ENCODE assay signal across 14 cellular contexts in genomic region chrX:22196151-22196550, GRCh38.
"Had no signal": no experiment of that assay in that cellular context is flagged by ENCODE, and none has a peak within 500 bp of the region (broad histone marks: within the 10 kb centered on the region; RNA-seq: fewer than 3 reads in every experiment).

No MANE protein-coding gene starts in this region.

- DNase-seq: activated B cell treated with CpG ODN at 0.5 μM for 24 hours; activated CD4-positive, alpha-beta T cell treated with anti-CD3 and anti-CD28 coated beads for 48 hours; activated CD8-positive, alpha-beta memory T cell treated with anti-CD3 and anti-CD28 coated beads, Interleukin-2, amount 50 U/mL, for 48 hours; activated naive CD8-positive, alpha-beta T cell treated with anti-CD3 and anti-CD28 coated beads for 36 hours; anterior cingulate cortex; cortex of kidney; effector memory CD4-positive, alpha-beta T cell; hippocampal formation; left ventricle myocardium superior; mesenchymal stem cell; natural killer cell; stimulated activated CD4-positive, alpha-beta T cell treated with anti-CD3 and anti-CD28 coated beads, Interleukin-2, amount 100 ng/mL, for 48 hours had no signal

- FAIRE-seq: TTC549 had no signal

- ATAC-seq: left ventricle myocardium superior; natural killer cell; stimulated activated memory B cell treated with anti-CD40 and anti-IgM and Interleukin-4, amounts not matched to agents 10 μg/mL and 1 μg/mL and 100 μg/mL, for 72 hours had no signal
